ENCODE assay signal across 24 cellular contexts in genomic region chr12:76249501-76249900, GRCh38.
"Had no signal": no experiment of that assay in that cellular context is flagged by ENCODE, and none has a peak within 500 bp of the region (broad histone marks: within the 10 kb centered on the region; RNA-seq: fewer than 3 reads in every experiment).

No MANE protein-coding gene starts in this region.

- DNase-seq: activated CD4-positive, alpha-beta T cell treated with anti-CD3 and anti-CD28 coated beads for 4 hours; activated CD4-positive, CD25-positive, alpha-beta regulatory T cell; activated CD8-positive, alpha-beta memory T cell treated with anti-CD3 and anti-CD28 coated beads, Interleukin-2, amount 50 U/mL, for 48 hours; activated CD8-positive, alpha-beta T cell treated with anti-CD3 and anti-CD28 coated beads, Interleukin-2, amount 10 ng/mL, durations not matched to agents 7 days and 5 days; activated effector memory CD4-positive, alpha-beta T cell treated with anti-CD3 and anti-CD28 coated beads, Interleukin-2, amount 50 U/mL, for 16 hours; activated naive CD4-positive, alpha-beta T cell treated with Interleukin-2 at 50 U/mL for 16 hours; activated naive CD8-positive, alpha-beta T cell treated with anti-CD3 and anti-CD28 coated beads, Interleukin-2, amount 50 U/mL, for 24 hours; activated T-cell treated with anti-CD3 and anti-CD28 coated beads, Interleukin-2, amount 50 U/mL, for 24 hours; KG1; NCI-H1048; NCI-H146; NCI-H187 treated with DMSO at 0.1 percent for 48 hours; NCI-H2171; NCI-H2227 treated with DMSO at 0.1 percent for 48 hours; NCI-H446 treated with DMSO at 0.1 percent for 48 hours; NCI-H524 treated with DMSO at 0.1 percent for 48 hours; NCI-H748 treated with DMSO at 0.1 percent for 48 hours; SHP77 treated with DMSO at 0.1 percent for 48 hours; T-helper 1 cell had no signal

- H3K27me3 ChIP-seq: brain microvascular endothelial cell, cardiac muscle cell had no signal

- H3K36me3 ChIP-seq: brain microvascular endothelial cell, cardiac muscle cell had no signal

- H3K9me3 Mint-ChIP-seq: activated naive CD4-positive, alpha-beta T cell treated with anti-CD3 and anti-CD28 coated beads, Interleukin-2, amount 50 U/mL, for 72 hours; activated naive CD8-positive, alpha-beta T cell treated with anti-CD3 and anti-CD28 coated beads, Interleukin-2, amount 50 U/mL, for 24 hours; activated T-cell treated with anti-CD3 and anti-CD28 coated beads, Interleukin-2, amount 50 U/mL, for 24 hours had no signal

- H3K4me3 ChIP-seq: cardiac muscle cell had no signal

- H3K27ac ChIP-seq: brain microvascular endothelial cell, cardiac muscle cell, VCaP had no signal

- H3K36me3 Mint-ChIP-seq: activated naive CD4-positive, alpha-beta T cell treated with anti-CD3 and anti-CD28 coated beads, Interleukin-2, amount 50 U/mL, for 72 hours had no signal

- H3K27ac Mint-ChIP-seq: activated CD8-positive, alpha-beta T cell treated with anti-CD3 and anti-CD28 coated beads, Interleukin-2, amount 10 ng/mL, durations not matched to agents 7 days and 5 days; activated naive CD4-positive, alpha-beta T cell treated with anti-CD3 and anti-CD28 coated beads, Interleukin-2, amount 50 U/mL, for 72 hours; activated naive CD8-positive, alpha-beta T cell treated with anti-CD3 and anti-CD28 coated beads, Interleukin-2, amount 50 U/mL, for 24 hours; activated T-cell treated with anti-CD3 and anti-CD28 coated beads, Interleukin-2, amount 50 U/mL, for 24 hours had no signal

- ATAC-seq: activated CD8-positive, alpha-beta T cell treated with anti-CD3 and anti-CD28 coated beads, Interleukin-2, amount 10 ng/mL, durations not matched to agents 7 days and 5 days; activated naive CD4-positive, alpha-beta T cell treated with anti-CD3 and anti-CD28 coated beads, Interleukin-2, amount 50 U/mL, for 72 hours; activated naive CD8-positive, alpha-beta T cell treated with anti-CD3 and anti-CD28 coated beads, Interleukin-2, amount 50 U/mL, for 24 hours had no signal

- H3K4me3 Mint-ChIP-seq: activated CD8-positive, alpha-beta T cell treated with anti-CD3 and anti-CD28 coated beads, Interleukin-2, amount 10 ng/mL, durations not matched to agents 7 days and 5 days; activated naive CD8-positive, alpha-beta T cell treated with anti-CD3 and anti-CD28 coated beads, Interleukin-2, amount 50 U/mL, for 24 hours; activated T-cell treated with anti-CD3 and anti-CD28 coated beads, Interleukin-2, amount 50 U/mL, for 24 hours had no signal

- FAIRE-seq: RCC 7860 had no signal

- H3K4me1 Mint-ChIP-seq: activated naive CD8-positive, alpha-beta T cell treated with anti-CD3 and anti-CD28 coated beads, Interleukin-2, amount 50 U/mL, for 24 hours had no signal
